8 cellular contexts compared by ENCODE assay signal in genomic region chr5:151531581-151531980, GRCh38. TPM values are rescaled to one million over a fixed set of nuclear protein-coding genes. Genes with fewer than 3 reads are reported as not detected.
"Had no signal": no experiment of that assay in that cellular context is flagged by ENCODE, and none has a peak within 500 bp of the region (broad histone marks: within the 10 kb centered on the region; RNA-seq: fewer than 3 reads in every experiment).

No MANE protein-coding gene starts in this region.

- H3K27ac Mint-ChIP-seq: H9, IgD-negative memory B cell had no signal

- H3K4me1 Mint-ChIP-seq: IgD-negative memory B cell had no signal

- ATAC-seq: HepG2 had no signal

- DNase-seq: GM23248, GOT3, H9, HCEC 1CT, KBM-7 had no signal

- H3K9me3 Mint-ChIP-seq: H9, IgD-negative memory B cell had no signal

- H3K4me3 ChIP-seq: GM23248 had no signal

- H3K27ac ChIP-seq: GM23248, HL-60 had no signal

- H3K36me3 Mint-ChIP-seq: IgD-negative memory B cell had no signal

- H3K4me3 Mint-ChIP-seq: H9, IgD-negative memory B cell had no signal

RNA-seq across cellular contexts. Expression of gene FAT2, which starts 59.5 kb away (rescaled TPM):
- total RNA-seq: GM23248, HepG2 had no signal
- polyA plus RNA-seq: GM23248, HepG2, IgD-negative memory B cell had no signal
